In the genomic region with DNA sequence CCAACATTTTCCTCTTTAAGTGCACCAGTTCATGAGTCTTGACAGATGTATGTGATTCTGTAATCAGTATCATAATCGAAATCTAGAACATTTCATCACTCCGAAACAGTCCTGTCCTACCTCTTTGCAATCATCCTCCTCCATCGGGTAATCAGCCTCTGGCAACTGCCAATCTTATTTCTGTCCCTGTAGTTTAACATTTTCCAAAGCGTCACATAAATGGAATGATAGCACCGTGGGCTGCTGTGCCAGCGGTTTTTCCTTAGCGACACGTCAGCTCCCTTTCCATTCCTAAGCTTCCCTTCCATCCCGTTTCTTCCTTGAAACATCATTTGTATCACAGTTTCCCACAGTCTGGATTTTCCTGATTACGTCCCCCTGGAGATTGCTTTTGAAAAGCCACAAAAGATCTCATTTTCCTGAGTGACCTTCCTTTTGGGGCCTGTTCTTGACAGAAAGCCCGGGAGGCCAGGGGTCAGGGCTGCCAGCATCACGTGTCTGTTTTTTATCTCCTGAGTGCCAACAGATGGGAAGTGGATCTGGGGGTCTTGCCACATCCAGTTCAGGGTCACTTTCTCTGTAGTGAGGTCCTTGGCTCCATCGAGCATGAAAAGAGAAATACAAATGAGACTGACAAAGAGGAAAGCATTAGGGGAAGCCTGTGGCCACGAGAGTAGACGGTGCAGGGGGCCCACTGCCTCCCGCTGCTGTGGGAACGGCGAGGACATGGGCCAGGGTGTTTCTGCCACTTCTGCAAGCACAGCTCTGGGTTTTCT, we compare ENCODE assay signal across 12 cellular contexts. TPM values are rescaled to one million over a fixed set of nuclear protein-coding genes. Genes with fewer than 3 reads are reported as not detected.
DNase-seq lines count a peak whose midpoint lies in the region; ATAC-seq and TF ChIP-seq lines count a peak whose summit lies in the region.
"Had no signal": no experiment of that assay in that cellular context is flagged by ENCODE, and none has a peak within 500 bp of the region (broad histone marks: within the 10 kb centered on the region; RNA-seq: fewer than 3 reads in every experiment).

No MANE protein-coding gene starts in this region.

- in situ Hi-C loops in brain microvascular endothelial cell (cut with HindIII; ENCODE audit: low pct_ligation_motif_present, low sequenced_read_pairs), result no loop called here

- H3K9me3 ChIP-seq in left ventricle myocardium inferior (replicated peaks), result no peaks in the 10 kb centered on the region
- H3K9me3 ChIP-seq in prostate gland, result no peaks in the 10 kb centered on the region
- H3K9me3 ChIP-seq in BE2C, result no peaks in the 10 kb centered on the region
- H3K9me3 ChIP-seq: BLaER1 had no signal

- peak; percentile 77 for DNase-seq in AG09319 (ENCODE audit: extremely low read depth, low read depth)
- DNase-seq in brain microvascular endothelial cell, result peak; percentile 66
- DNase-seq in left ventricle myocardium inferior, result no peak
- no peak for DNase-seq in prostate gland (ENCODE audit: low spot score)
- no peak for DNase-seq in activated CD4-positive, alpha-beta T cell treated with anti-CD3 and anti-CD28 coated beads, Interleukin-2, amount 50 U/mL, for 1 hour
- no peak for DNase-seq in BE2C
- no peak for DNase-seq in hippocampal formation (lab: John Stamatoyannopoulos, UW)
- DNase-seq: activated T-cell treated with anti-CD3 and anti-CD28 coated beads, Interleukin-2, amount 50 U/mL, for 72 hours; NCI-H226; T-cell had no signal

- H3K27me3 ChIP-seq in brain microvascular endothelial cell (replicated peaks), result no peaks in the 10 kb centered on the region
- H3K27me3 ChIP-seq in left ventricle myocardium inferior (ENCODE audit: low read depth), result no peaks in the 10 kb centered on the region
- no peaks in the 10 kb centered on the region for H3K27me3 ChIP-seq in prostate gland (replicated peaks; ENCODE audit: insufficient read depth)
- no peaks in the 10 kb centered on the region for H3K27me3 ChIP-seq in BE2C
- H3K27me3 ChIP-seq: BLaER1 had no signal

- intact Hi-C loops in left ventricle myocardium inferior (cut with micrococcal nuclease) (no loop called here), prostate gland (cut with DNase I) (no loop called here)

- H3K4me3 ChIP-seq in brain microvascular endothelial cell (ENCODE audit: low read depth, low read length) (no peak overlapping the region), left ventricle myocardium inferior (peak overlapping the region; percentile 18), prostate gland (no peak overlapping the region), BE2C (ENCODE audit: low read depth, low read length) (no peak overlapping the region)
- H3K4me3 ChIP-seq: BLaER1 had no signal

- H3K27ac ChIP-seq in brain microvascular endothelial cell (peak overlapping the region; percentile 66), left ventricle myocardium inferior (replicated peaks) (peak overlapping the region; percentile 89), prostate gland (peak overlapping the region; percentile 17 to 41)
- H3K27ac ChIP-seq: BLaER1 had no signal

- H3K4me1 ChIP-seq in left ventricle myocardium inferior (peaks cover 63% of the 10 kb centered on the region), prostate gland (replicated peaks) (no peaks in the 10 kb centered on the region), BE2C (peaks cover 26% of the 10 kb centered on the region)

- no peak for ATAC-seq in GM18511 (IDR thresholded peaks at IDR 0.05; ENCODE audit: unreplicated experiment)
- ATAC-seq: activated T-cell treated with anti-CD3 and anti-CD28 coated beads, Interleukin-2, amount 50 U/mL, for 72 hours; T-cell had no signal

- TF ChIP-seq CTCF in AG09319 (IDR thresholded peaks at IDR 0.05; ENCODE audit: low read depth, low read length), result no peak
- no peak for TF ChIP-seq CTCF in brain microvascular endothelial cell (IDR thresholded peaks at IDR 0.05; ENCODE audit: low read depth, low read length, missing control alignments)
- TF ChIP-seq CTCF in left ventricle myocardium inferior (IDR thresholded peaks at IDR 0.05; ENCODE audit: borderline replicate concordance), result no peak
- TF ChIP-seq CTCF in prostate gland (IDR thresholded peaks at IDR 0.05), result no peak
- TF ChIP-seq CTCF in BE2C (IDR thresholded peaks at IDR 0.05; ENCODE audit: low read depth, low read length), result no peak

- TF ChIP-seq POLR2A in prostate gland (IDR thresholded peaks at IDR 0.05), result no peak

- no peaks in the 10 kb centered on the region for H3K36me3 ChIP-seq in brain microvascular endothelial cell (replicated peaks)
- peaks cover 17% of the 10 kb centered on the region for H3K36me3 ChIP-seq in left ventricle myocardium inferior
- no peaks in the 10 kb centered on the region for H3K36me3 ChIP-seq in prostate gland
- H3K36me3 ChIP-seq in BE2C, result peaks cover 5% of the 10 kb centered on the region

- 69% methylated on average over 18 of the region's 18 CpGs for WGBS in prostate gland

RNA-seq across cellular contexts. Expression of a gene that starts 31.6 kb away (rescaled TPM):
- total RNA-seq in left ventricle myocardium inferior (163 TPM), prostate gland (10 to 100 TPM; 20.2 to 40.8 TPM)
- polyA plus RNA-seq in BE2C (2012; ENCODE audit: insufficient read depth, insufficient read length, low read depth), result 24.0 TPM

RNA-seq across cellular contexts. Expression of a gene that starts 47.8 kb away (rescaled TPM):
- total RNA-seq in left ventricle myocardium inferior (72.9 TPM), prostate gland (100 to 1,000 TPM in 1 of 2 donors, 10 to 100 TPM in 1; 88.0 to 136 TPM)
- 85.5 TPM for polyA plus RNA-seq in BE2C (2012; ENCODE audit: insufficient read depth, insufficient read length, low read depth)

Comparison
In these comparisons a context has a peak if more than half of its experiments do, and no peak if none do; other contexts are left out.
1. DNase-seq: peak in AG09319 (single experiment) and brain microvascular endothelial cell (single experiment); none in left ventricle myocardium inferior (single experiment), prostate gland (single experiment), activated CD4-positive, alpha-beta T cell treated with anti-CD3 and anti-CD28 coated beads, Interleukin-2, amount 50 U/mL, for 1 hour (single experiment), BE2C (single experiment) and hippocampal formation (0 of 2).
2. H3K27ac ChIP-seq: peak in every context shown above with its lines; median percentile 89 in left ventricle myocardium inferior; 66 in brain microvascular endothelial cell; 29 in prostate gland.